Comparison of ENCODE assay signal across 17 cellular contexts in the genomic region with DNA sequence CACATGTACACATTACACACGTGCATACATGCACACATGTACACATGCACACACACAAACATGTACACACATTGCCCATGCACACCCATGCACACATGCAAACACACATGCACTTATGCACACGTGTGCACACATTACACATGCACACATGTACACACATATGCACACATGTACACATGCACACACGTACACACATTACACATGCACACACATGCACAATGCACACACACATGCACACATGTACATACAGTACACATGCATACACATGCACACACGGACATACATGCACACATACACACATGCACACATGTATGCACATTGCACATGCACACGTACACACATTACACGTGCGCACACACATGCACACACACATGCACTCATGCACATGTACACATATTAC.
DNase-seq lines count a peak whose midpoint lies in the region; ATAC-seq, FAIRE-seq and TF ChIP-seq lines count a peak whose summit lies in the region.
"Had no signal": no experiment of that assay in that cellular context is flagged by ENCODE, and none has a peak within 500 bp of the region (broad histone marks: within the 10 kb centered on the region; RNA-seq: fewer than 3 reads in every experiment).

No MANE protein-coding gene starts in this region.

- SMC1A ChIA-PET in GM12878 (lab: Charles Lee; ENCODE audit: uncharacterized antibody, unreplicated experiment), result no interaction called here

- peaks cover 4% of the 10 kb centered on the region for H3K36me3 Mint-ChIP-seq in endodermal cell (ENCODE audit: low read depth)
- H3K36me3 Mint-ChIP-seq: CD14-positive monocyte; CD8-positive, alpha-beta T cell; IgD-negative memory B cell had no signal

- H4K5ac ChIP-seq in mesendoderm (ENCODE audit: low read length), result no peak overlapping the region

- H3K27me3 ChIP-seq in GM12878 (replicated peaks in 1 of 2; ENCODE audit: control insufficient read depth in 2 of 2, insufficient read depth in 2 of 2, low read length in 1 of 2) (no peaks in the 10 kb centered on the region), endodermal cell (ENCODE audit: control insufficient read depth, insufficient read depth, low read length, poor library complexity, severe bottlenecking) (no peaks in the 10 kb centered on the region), mesendoderm (ENCODE audit: insufficient read depth, low read length, poor library complexity) (no peaks in the 10 kb centered on the region)

- RAD21 ChIA-PET in GM12878 (lab: Charles Lee; ENCODE audit: unreplicated experiment), result no interaction called here

- no peak overlapping the region for H2AFZ ChIP-seq in GM12878 (ENCODE audit: control insufficient read depth, low read depth, low read length)

- no peaks in the 10 kb centered on the region for H3K27me3 Mint-ChIP-seq in endodermal cell (ENCODE audit: insufficient read depth)
- H3K27me3 Mint-ChIP-seq: IgD-negative memory B cell had no signal

- no peaks in the 10 kb centered on the region for H3K4me1 ChIP-seq in GM12878 (ENCODE audit: control insufficient read depth, insufficient read depth, low read length)
- no peaks in the 10 kb centered on the region for H3K4me1 ChIP-seq in endodermal cell (ENCODE audit: control insufficient read depth, insufficient read depth, low read length)
- H3K4me1 ChIP-seq in mesendoderm (ENCODE audit: control insufficient read depth, low read depth, low read length), result no peaks in the 10 kb centered on the region
- H3K4me1 ChIP-seq: A549 had no signal

- CTCF ChIA-PET in GM12878 (lab: Yijun Ruan, JAX), result no interaction called here

- FAIRE-seq in GM12878 (lab: Jason Lieb, UNC), result no peak
- FAIRE-seq: A549, D721Med, GM19239 had no signal

- no peak overlapping the region for H3K27ac Mint-ChIP-seq in endodermal cell
- H3K27ac Mint-ChIP-seq: CD8-positive, alpha-beta T cell; IgD-negative memory B cell had no signal

- H3K9ac ChIP-seq in GM12878 (ENCODE audit: control insufficient read depth, insufficient read depth, low read length), result no peak overlapping the region
- H3K9ac ChIP-seq in endodermal cell (ENCODE audit: extremely low read depth, low read length, poor library complexity, severe bottlenecking), result no peak overlapping the region
- H3K9ac ChIP-seq in mesendoderm (ENCODE audit: low read length), result no peak overlapping the region

- no peak overlapping the region for H4K8ac ChIP-seq in mesendoderm (ENCODE audit: low read depth, low read length)

- H3K4me3 ChIP-seq in GM12878, result no peak overlapping the region
- peak overlapping the region; percentile 71 for H3K4me3 ChIP-seq in endodermal cell (ENCODE audit: low read length)
- peak overlapping the region; percentile 36 for H3K4me3 ChIP-seq in mesendoderm (ENCODE audit: low read length)
- H3K4me3 ChIP-seq: A549 had no signal

- H3K4me2 ChIP-seq in GM12878 (ENCODE audit: control insufficient read depth, insufficient read depth), result no peak overlapping the region
- no peak overlapping the region for H3K4me2 ChIP-seq in mesendoderm (ENCODE audit: low read length)
- H3K4me2 ChIP-seq: A549 had no signal

- no peaks in the 10 kb centered on the region for H3K79me1 ChIP-seq in mesendoderm (ENCODE audit: low read length)

- TF ChIP-seq CTCF in GM12878 (IDR thresholded peaks at IDR 0.05 in 2 of 3, conservative IDR thresholded peaks at IDR 0.05 in 1 of 3; ENCODE audit: control insufficient read depth in 2 of 3, extremely low read depth in 1 of 3, insufficient read depth in 1 of 3, low read depth in 3 of 3, low read length in 3 of 3) (no peak), endodermal cell (conservative IDR thresholded peaks at IDR 0.05) (no peak)

- no peak for TF ChIP-seq RAD21 in GM12878 (IDR thresholded peaks at IDR 0.05; ENCODE audit: insufficient read depth, low read depth, low read length)

- TF ChIP-seq EP300 in GM12878 (IDR thresholded peaks at IDR 0.05; ENCODE audit: borderline replicate concordance in 1 of 2, control insufficient read depth in 1 of 2, low read depth in 2 of 2, low read length in 2 of 2), result no peak

- no peaks in the 10 kb centered on the region for H3K4me1 Mint-ChIP-seq in endodermal cell
- H3K4me1 Mint-ChIP-seq: CD14-positive monocyte, IgD-negative memory B cell had no signal

- H3K79me2 ChIP-seq in GM12878 (ENCODE audit: control insufficient read depth, insufficient read depth, low read length) (no peaks in the 10 kb centered on the region), mesendoderm (ENCODE audit: control insufficient read depth, insufficient read depth, low read length) (no peaks in the 10 kb centered on the region)

- no peak for TF ChIP-seq POLR2A in GM12878 (IDR thresholded peaks at IDR 0.05; ENCODE audit: low read depth, low read length)

- H3K9me3 ChIP-seq in GM12878 (replicated peaks; ENCODE audit: control insufficient read depth, insufficient read depth, low read length) (no peaks in the 10 kb centered on the region; the same call in 2 of the 3 replicates), endodermal cell (ENCODE audit: control insufficient read depth, low read length) (peaks cover 51% of the 10 kb centered on the region)
- H3K9me3 ChIP-seq: A549 had no signal

- H3K18ac ChIP-seq in mesendoderm (ENCODE audit: low read length), result no peak overlapping the region

- no peak overlapping the region for H2BK5ac ChIP-seq in mesendoderm (ENCODE audit: low read length)

- POLR2A ChIA-PET in GM12878 (lab: Charles Lee), result no interaction called here

- H2BK120ac ChIP-seq in mesendoderm (ENCODE audit: low read depth, low read length), result no peak overlapping the region

- DNase-seq in GM12878 (ENCODE audit: low read depth, low spot score), result no peak
- DNase-seq in endodermal cell, result no peak
- no peak for DNase-seq in mesendoderm
- no peak for DNase-seq in medulla oblongata (ENCODE audit: extremely low spot score)
- DNase-seq in occipital lobe (lab: John Stamatoyannopoulos, UW), result no peak
- DNase-seq in DMS 273 treated with DMSO at 0.1 percent for 48 hours (lab: John Stamatoyannopoulos, UW), result no peak
- DNase-seq: CD8-positive, alpha-beta T cell; COR-L47; DND-41; GDM1; HCEC 1CT had no signal

- no peak overlapping the region for H2AK5ac ChIP-seq in mesendoderm (ENCODE audit: low read length)

- H3K36me3 ChIP-seq in GM12878 (ENCODE audit: control insufficient read depth in 2 of 2, insufficient read depth in 2 of 2, low read length in 1 of 2) (no peaks in the 10 kb centered on the region), endodermal cell (ENCODE audit: control insufficient read depth, insufficient read depth, low read length) (no peaks in the 10 kb centered on the region), mesendoderm (ENCODE audit: control insufficient read depth, insufficient read depth, low read length) (no peaks in the 10 kb centered on the region)

- intact Hi-C loops in GM12878 (cut with micrococcal nuclease; ENCODE audit: unreplicated experiment), result no loop called here

- no peak overlapping the region for H3K4ac ChIP-seq in mesendoderm (ENCODE audit: low read depth, low read length)

- H3K27ac ChIP-seq in GM12878 (ENCODE audit: control insufficient read depth, insufficient read depth) (no peak overlapping the region), endodermal cell (ENCODE audit: low read depth, low read length) (no peak overlapping the region), mesendoderm (ENCODE audit: low read depth, low read length) (no peak overlapping the region)
- H3K27ac ChIP-seq: A549, HL-60 had no signal

- BruUV-seq in GM12878 (replicated peaks; lab: Mats Ljungman, UMichigan), result no TSS peak

- H3K23ac ChIP-seq in mesendoderm (ENCODE audit: low read length), result no peak overlapping the region

- no peak overlapping the region for H3K4me3 Mint-ChIP-seq in endodermal cell
- H3K4me3 Mint-ChIP-seq: CD14-positive monocyte; CD8-positive, alpha-beta T cell; IgD-negative memory B cell had no signal

- ATAC-seq in GM12878, result no peak
- ATAC-seq: A549; CD8-positive, alpha-beta T cell had no signal

- H3K56ac ChIP-seq in mesendoderm (ENCODE audit: low read length), result no peak overlapping the region

- H3K9me3 Mint-ChIP-seq in endodermal cell, result peaks cover 98% of the 10 kb centered on the region
- H3K9me3 Mint-ChIP-seq: CD8-positive, alpha-beta T cell had no signal

- H4K20me1 ChIP-seq in GM12878 (ENCODE audit: control insufficient read depth, insufficient read depth), result no peaks in the 10 kb centered on the region

- 47% methylated on average over 7 of the region's 7 CpGs for WGBS in GM12878 (ENCODE audit: insufficient coverage, insufficient replicate concordance, low lambda C conversion rate, missing lambda C conversion rate)
- WGBS in endodermal cell (ENCODE audit: insufficient coverage in 1 of 2, insufficient read length in 1 of 2), 2 experiments, result 75 to 77% methylated on average over 6 to 7 of the region's 7 CpGs
- WGBS in mesendoderm (ENCODE audit: extremely low coverage, insufficient coverage, low lambda C conversion rate), result no CpG with 5 or more reads among the region's 7 CpGs

- no peak overlapping the region for H2BK15ac ChIP-seq in mesendoderm (replicated peaks; ENCODE audit: low read depth)

- in situ Hi-C loops in GM12878 (cut with MboI), result no loop called here

TF ChIP-seq in GM12878, 131 proteins besides CTCF, POLR2A, EP300 and RAD21:
- TF ChIP-seq BMI1 (IDR thresholded peaks at IDR 0.05; ENCODE audit: borderline replicate concordance) (no peak), KLF5 (IDR thresholded peaks at IDR 0.05; ENCODE audit: partially characterized antibody) (no peak), MTA2 (IDR thresholded peaks at IDR 0.05; ENCODE audit: low read depth) (no peak), SUZ12 (IDR thresholded peaks at IDR 0.05; ENCODE audit: unreplicated experiment) (no peak), MYC (IDR thresholded peaks at IDR 0.05; ENCODE audit: insufficient read depth, insufficient read length, insufficient replicate concordance, low read length, severe bottlenecking) (no peak), ZNF274 (IDR thresholded peaks at IDR 0.05; ENCODE audit: insufficient read depth, insufficient read length) (no peak)
- TF ChIP-seq, protein P1, sequence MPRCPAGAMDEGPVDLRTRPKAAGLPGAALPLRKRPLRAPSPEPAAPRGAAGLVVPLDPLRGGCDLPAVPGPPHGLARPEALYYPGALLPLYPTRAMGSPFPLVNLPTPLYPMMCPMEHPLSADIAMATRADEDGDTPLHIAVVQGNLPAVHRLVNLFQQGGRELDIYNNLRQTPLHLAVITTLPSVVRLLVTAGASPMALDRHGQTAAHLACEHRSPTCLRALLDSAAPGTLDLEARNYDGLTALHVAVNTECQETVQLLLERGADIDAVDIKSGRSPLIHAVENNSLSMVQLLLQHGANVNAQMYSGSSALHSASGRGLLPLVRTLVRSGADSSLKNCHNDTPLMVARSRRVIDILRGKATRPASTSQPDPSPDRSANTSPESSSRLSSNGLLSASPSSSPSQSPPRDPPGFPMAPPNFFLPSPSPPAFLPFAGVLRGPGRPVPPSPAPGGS (IDR thresholded peaks at IDR 0.05; ENCODE audit: borderline replicate concordance, insufficient read depth, low read depth, low read length, poor library complexity, severe bottlenecking), result peak; percentile 17
